Comparison of ENCODE assay signal across 1 cellular context in genomic region chr14:63641473-63642228, GRCh38.
TF ChIP-seq lines count a peak whose summit lies in the region.

TSS of gene WDR89 (minus strand) at chr14:63641871. CDS start at chr14:63599942, 41,929 bp downstream.

TF ChIP-seq in GM23338, 12 proteins besides CTCF, POLR2A, EP300 and RAD21:
- TF ChIP-seq POLR2AphosphoS5 (IDR thresholded peaks at IDR 0.05; ENCODE audit: low read depth) (peak; percentile 98), JUNB (IDR thresholded peaks at IDR 0.05; ENCODE audit: unreplicated experiment) (no peak), CREB1 (CRISPR knock-in tag; IDR thresholded peaks at IDR 0.05; ENCODE audit: low read depth) (peak; percentile 69)
TF ChIP-seq in GM23338: peak in this region for 2.
